In the genomic region with DNA sequence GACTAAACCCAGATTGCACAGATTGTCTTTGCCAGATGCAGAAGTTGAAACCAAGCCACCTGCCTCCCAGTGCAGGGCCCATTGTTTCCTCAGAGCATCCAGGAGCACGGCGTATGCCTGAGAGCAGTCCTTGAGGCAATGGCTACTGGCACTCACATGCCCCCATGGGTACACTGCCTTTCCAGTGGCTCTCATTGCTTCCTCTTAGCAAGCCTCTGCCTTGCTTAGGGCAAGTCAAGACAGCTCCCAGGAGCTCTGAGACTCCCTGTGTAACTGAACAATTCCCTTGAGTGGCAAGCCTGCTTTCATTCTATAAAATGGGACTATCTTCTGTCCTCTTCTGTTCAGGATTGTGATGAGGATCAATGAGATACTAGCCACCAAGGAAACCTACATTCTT, we compare ENCODE assay signal across 1 cellular context.
TF ChIP-seq lines count a peak whose summit lies in the region.

No MANE protein-coding gene starts in this region.

TF ChIP-seq in H1, 55 proteins besides CTCF, POLR2A, EP300 and RAD21:
- TF ChIP-seq EZH2 (IDR thresholded peaks at IDR 0.05; ENCODE audit: low read depth, low read length, severe bottlenecking), result no peak
- TF ChIP-seq SUZ12 (IDR thresholded peaks at IDR 0.05; ENCODE audit: low read length), result no peak
- no peak for TF ChIP-seq GABPA (IDR thresholded peaks at IDR 0.05; ENCODE audit: borderline replicate concordance, insufficient read depth, low read length)
- TF ChIP-seq BRCA1 (IDR thresholded peaks at IDR 0.05; ENCODE audit: low read depth, low read length), result no peak
- no peak for TF ChIP-seq CBX5 (IDR thresholded peaks at IDR 0.05; ENCODE audit: low read depth, low read length)
- no peak for TF ChIP-seq GTF2F1 (IDR thresholded peaks at IDR 0.05; ENCODE audit: borderline replicate concordance, low read depth, low read length)
- TF ChIP-seq JUN (IDR thresholded peaks at IDR 0.05; ENCODE audit: low read depth, low read length), result no peak
- no peak for TF ChIP-seq BACH1 (IDR thresholded peaks at IDR 0.05; ENCODE audit: low read length)
- TF ChIP-seq E2F6 (IDR thresholded peaks at IDR 0.05), result no peak
- no peak for TF ChIP-seq MAFK (IDR thresholded peaks at IDR 0.05; ENCODE audit: low read depth, low read length)
- TF ChIP-seq SAP30 (IDR thresholded peaks at IDR 0.05; ENCODE audit: insufficient read depth, insufficient replicate concordance, low read length), result no peak
- no peak for TF ChIP-seq RBBP5 (IDR thresholded peaks at IDR 0.05; ENCODE audit: borderline replicate concordance, low read depth, low read length)
